Comparison of ENCODE assay signal across 24 cellular contexts in the genomic region with DNA sequence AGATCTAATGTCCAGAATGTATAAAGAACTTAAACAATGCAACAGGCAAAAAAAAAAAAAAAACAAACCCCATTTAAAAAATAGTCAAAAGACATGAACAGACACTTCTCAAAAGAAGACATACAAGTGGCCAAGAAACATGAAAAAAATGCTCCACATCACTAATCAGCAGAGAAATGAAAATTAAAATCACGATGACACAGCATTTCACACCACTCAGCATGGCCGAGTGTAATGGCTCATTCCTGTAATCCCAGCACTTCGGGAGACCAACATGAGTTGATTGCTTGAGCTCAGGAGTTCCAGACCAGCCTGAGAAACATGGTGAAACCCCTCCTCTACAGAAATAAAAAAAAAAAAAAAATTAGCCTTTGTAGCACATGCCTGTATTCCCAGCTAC.
"Had no signal": no experiment of that assay in that cellular context is flagged by ENCODE, and none has a peak within 500 bp of the region (broad histone marks: within the 10 kb centered on the region; RNA-seq: fewer than 3 reads in every experiment).

No MANE protein-coding gene starts in this region.

- H2AFZ ChIP-seq: hepatocyte, neural progenitor cell, parathyroid adenoma had no signal

- H3K4me3 ChIP-seq: dorsolateral prefrontal cortex, gastroesophageal sphincter, heart left ventricle, hepatocyte, lung, mucosa of descending colon, neural progenitor cell, sigmoid colon, stomach, thyroid gland, vagina had no signal

- H3K9me3 ChIP-seq: sigmoid colon, thyroid gland, vagina had no signal

- H3K4me1 ChIP-seq: gastroesophageal sphincter, heart left ventricle, neural progenitor cell, parathyroid adenoma, sigmoid colon, stomach, thyroid gland, vagina had no signal

- H3K27me3 ChIP-seq: dorsolateral prefrontal cortex, foreskin keratinocyte, gastroesophageal sphincter, heart left ventricle, hepatocyte, neural progenitor cell, sigmoid colon, stomach, thyroid gland, vagina had no signal

- DNase-seq: dorsolateral prefrontal cortex; effector CD4-positive, alpha-beta T cell; foreskin keratinocyte; heart left ventricle; kidney; mucosa of descending colon; naive B cell; sigmoid colon; stimulated activated CD4-positive, alpha-beta T cell treated with anti-CD3 and anti-CD28 coated beads, Interleukin-2, amount 100 ng/mL, for 24 hours; stimulated activated CD4-positive, alpha-beta T cell treated with anti-CD3 and anti-CD28 coated beads, Interleukin-4, amount 100 ng/mL, for 24 hours; stimulated activated naive CD4-positive, alpha-beta T cell treated with Interleukin-2 at 50 U/mL for 16 hours; stomach; thyroid gland; trophoblast cell had no signal

- H3K9ac ChIP-seq: neural progenitor cell, parathyroid adenoma had no signal

- FAIRE-seq: kidney had no signal

- H3K27ac ChIP-seq: dorsolateral prefrontal cortex, epithelial cell of prostate, foreskin keratinocyte, gastroesophageal sphincter, heart left ventricle, hepatocyte, neural progenitor cell, parathyroid adenoma, sigmoid colon, stomach, thyroid gland, vagina had no signal

- H3K79me2 ChIP-seq: hepatocyte, parathyroid adenoma had no signal

- H3K36me3 ChIP-seq: gastroesophageal sphincter, heart left ventricle, neural progenitor cell, sigmoid colon, stomach, thyroid gland, vagina had no signal

- ATAC-seq: esophagus mucosa; foreskin keratinocyte; gastroesophageal sphincter; heart left ventricle; left lobe of liver; mucosa of descending colon; stimulated activated effector memory CD8-positive, alpha-beta T cell treated with anti-CD3 and anti-CD28 coated beads, Interleukin-12 subunit alpha, Interleukin-12 subunit beta, amount 100 ng/mL, for 72 hours had no signal

- H3K4me2 ChIP-seq: hepatocyte, neural progenitor cell had no signal
